In genomic region chr3:169161011-169161410, GRCh38 we compare ENCODE assay signal across 23 cellular contexts.
DNase-seq lines count a peak whose midpoint lies in the region; ATAC-seq and TF ChIP-seq lines count a peak whose summit lies in the region.
"Had no signal": no experiment of that assay in that cellular context is flagged by ENCODE, and none has a peak within 500 bp of the region (broad histone marks: within the 10 kb centered on the region; RNA-seq: fewer than 3 reads in every experiment).

No MANE protein-coding gene starts in this region.

- intact Hi-C loops in mammary epithelial cell (cut with micrococcal nuclease), result no loop called here
- intact Hi-C loops in breast epithelium (cut with DNase I; ENCODE audit: low total_unique reads), result no loop called here

- H2AFZ ChIP-seq in mammary epithelial cell (ENCODE audit: low read depth, low read length), result peak overlapping the region; percentile 28
- H2AFZ ChIP-seq: GM23338 had no signal

- DNase-seq in mammary epithelial cell (no peak), breast epithelium (ENCODE audit: low spot score in 2 of 2) (no peak), SW480 (ENCODE audit: low spot score) (peak; percentile 4), foreskin keratinocyte (no peak), NCI-H69 (lab: John Stamatoyannopoulos, UW) (no peak)
- DNase-seq in stimulated activated naive CD4-positive, alpha-beta T cell (lab: John Stamatoyannopoulos, UW), result no peak
- DNase-seq: AML-193; Caco-2; CD4-positive, alpha-beta T cell; DMS153; DMS79; GF-D8; H7; HFFc6; IMR-90 had no signal

- no peak overlapping the region for H3K9ac ChIP-seq in mammary epithelial cell (ENCODE audit: insufficient read depth, low read length)

- no TSS peak for BruUV-seq in mammary epithelial cell (replicated peaks; lab: Mats Ljungman, UMichigan)

- H3K27me3 ChIP-seq in mammary epithelial cell (ENCODE audit: insufficient read depth, low read length) (no peaks in the 10 kb centered on the region), breast epithelium (no peaks in the 10 kb centered on the region), foreskin keratinocyte (no peaks in the 10 kb centered on the region)

- H3K9me3 ChIP-seq in mammary epithelial cell (replicated peaks; ENCODE audit: insufficient read depth, low read length) (no peaks in the 10 kb centered on the region), breast epithelium (no peaks in the 10 kb centered on the region)
- H3K9me3 ChIP-seq: A549 had no signal

- H4K20me1 ChIP-seq in mammary epithelial cell (ENCODE audit: insufficient read depth, low read length), result no peaks in the 10 kb centered on the region

- no peak overlapping the region for H3K4me2 ChIP-seq in mammary epithelial cell (ENCODE audit: insufficient read depth, low read depth, low read length)
- H3K4me2 ChIP-seq: A549, GM23338 had no signal

- dilution Hi-C loops in mammary epithelial cell (cut with HindIII; ENCODE audit: low sequenced_read_pairs), result no loop called here

- CTCF ChIA-PET in mammary epithelial cell (lab: Charles Lee; ENCODE audit: low non-redundant PET), result no interaction called here

- ATAC-seq in foreskin keratinocyte (peak; percentile 58), GM21367 (IDR thresholded peaks at IDR 0.05; ENCODE audit: unreplicated experiment) (no peak)
- ATAC-seq: A549, GM23338, HCT116, K562 had no signal

- H3K4me3 ChIP-seq in mammary epithelial cell (replicated peaks in 1 of 3; ENCODE audit: insufficient read depth in 1 of 3, low read depth in 2 of 3, low read length in 3 of 3) (no peak overlapping the region), breast epithelium (no peak overlapping the region)
- H3K4me3 ChIP-seq: A549, GM23338, K562 had no signal

- no peak for TF ChIP-seq POLR2A in breast epithelium (IDR thresholded peaks at IDR 0.05)

- H3K36me3 ChIP-seq in mammary epithelial cell (ENCODE audit: insufficient read depth, low read length) (no peaks in the 10 kb centered on the region), breast epithelium (no peaks in the 10 kb centered on the region)

- H3K79me2 ChIP-seq in mammary epithelial cell (ENCODE audit: insufficient read depth, low read length), result no peaks in the 10 kb centered on the region

- TF ChIP-seq CTCF in mammary epithelial cell (conservative IDR thresholded peaks at IDR 0.05 in 1 of 2, IDR thresholded peaks at IDR 0.05 in 1 of 2; ENCODE audit: extremely low read depth in 1 of 2, insufficient read depth in 1 of 2, low read depth in 1 of 2, low read length in 2 of 2), result no peak
- no peak for TF ChIP-seq CTCF in breast epithelium (IDR thresholded peaks at IDR 0.05)
- no peak for TF ChIP-seq CTCF in foreskin keratinocyte (conservative IDR thresholded peaks at IDR 0.05)

- in situ Hi-C loops in mammary epithelial cell (cut with MboI; ENCODE audit: low sequenced_read_pairs in 2 of 2), result no loop called here

- 38% methylated on average over 1 of the region's 1 CpG for WGBS in mammary epithelial cell (ENCODE audit: low coverage, missing lambda C conversion rate)

- no peak overlapping the region for H3K27ac ChIP-seq in mammary epithelial cell (ENCODE audit: insufficient read depth, low read depth, low read length)
- H3K27ac ChIP-seq in breast epithelium, result no peak overlapping the region
- H3K27ac ChIP-seq in foreskin keratinocyte, result no peak overlapping the region
- H3K27ac ChIP-seq: 22Rv1, A549, C4-2B, HL-60 had no signal

- H3K4me1 ChIP-seq in mammary epithelial cell (ENCODE audit: insufficient read depth, low read length) (peaks cover 5% of the 10 kb centered on the region), breast epithelium (no peaks in the 10 kb centered on the region), foreskin keratinocyte (no peaks in the 10 kb centered on the region)
- H3K4me1 ChIP-seq: A549, Caco-2 had no signal
